Comparison of ENCODE assay signal across 1 cellular context in the genomic region with DNA sequence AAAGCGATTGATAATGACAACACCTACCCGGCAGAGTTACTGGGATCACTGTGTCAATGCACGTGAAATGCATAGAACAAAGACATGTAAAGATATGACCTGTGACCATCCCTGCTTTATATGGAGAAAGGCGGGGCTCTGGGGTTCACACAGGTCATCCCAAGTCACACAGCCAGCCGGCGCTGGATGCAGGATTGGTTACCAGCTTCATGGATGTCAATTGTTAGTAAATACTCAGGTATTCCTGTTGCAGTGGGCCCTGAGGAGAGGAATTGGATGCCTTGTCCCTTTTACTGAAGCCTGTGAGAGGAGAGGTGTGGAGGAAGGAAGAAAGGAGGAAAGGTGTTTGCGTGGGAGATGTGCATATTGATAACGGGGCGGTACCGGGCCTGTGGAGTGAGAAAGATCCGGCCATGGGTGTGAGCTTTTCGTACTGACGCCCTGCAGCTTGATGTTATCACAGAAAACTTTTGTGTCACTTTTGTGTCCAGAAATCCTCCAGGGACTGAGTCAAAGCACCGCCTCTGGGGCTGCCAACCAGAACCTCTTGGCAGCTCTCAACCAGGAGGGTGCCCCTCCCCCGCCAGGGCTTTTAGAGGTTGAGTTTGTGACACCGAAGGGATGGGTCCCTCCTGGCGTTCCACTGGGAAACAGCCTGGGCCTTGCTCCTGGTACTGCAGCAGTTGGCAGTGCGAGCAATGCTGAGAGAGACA.
TF ChIP-seq lines count a peak whose summit lies in the region.

No MANE protein-coding gene starts in this region.

TF ChIP-seq in K562, 482 proteins besides CTCF, POLR2A, EP300 and RAD21 (continued from another document and continues in another):
- no peak for TF ChIP-seq MNT (conservative IDR thresholded peaks at IDR 0.05)
- no peak for TF ChIP-seq BCL6 (CRISPR knock-in tag; IDR thresholded peaks at IDR 0.05)
- TF ChIP-seq EGR1 (conservative IDR thresholded peaks at IDR 0.05), result peak; percentile 37; the same call in 1 of the 2 replicates
- peak; percentile 21; the same call in 1 of the 2 replicates for TF ChIP-seq GATA2 (CRISPR knock-in tag; IDR thresholded peaks at IDR 0.05)
- TF ChIP-seq, protein P1, sequence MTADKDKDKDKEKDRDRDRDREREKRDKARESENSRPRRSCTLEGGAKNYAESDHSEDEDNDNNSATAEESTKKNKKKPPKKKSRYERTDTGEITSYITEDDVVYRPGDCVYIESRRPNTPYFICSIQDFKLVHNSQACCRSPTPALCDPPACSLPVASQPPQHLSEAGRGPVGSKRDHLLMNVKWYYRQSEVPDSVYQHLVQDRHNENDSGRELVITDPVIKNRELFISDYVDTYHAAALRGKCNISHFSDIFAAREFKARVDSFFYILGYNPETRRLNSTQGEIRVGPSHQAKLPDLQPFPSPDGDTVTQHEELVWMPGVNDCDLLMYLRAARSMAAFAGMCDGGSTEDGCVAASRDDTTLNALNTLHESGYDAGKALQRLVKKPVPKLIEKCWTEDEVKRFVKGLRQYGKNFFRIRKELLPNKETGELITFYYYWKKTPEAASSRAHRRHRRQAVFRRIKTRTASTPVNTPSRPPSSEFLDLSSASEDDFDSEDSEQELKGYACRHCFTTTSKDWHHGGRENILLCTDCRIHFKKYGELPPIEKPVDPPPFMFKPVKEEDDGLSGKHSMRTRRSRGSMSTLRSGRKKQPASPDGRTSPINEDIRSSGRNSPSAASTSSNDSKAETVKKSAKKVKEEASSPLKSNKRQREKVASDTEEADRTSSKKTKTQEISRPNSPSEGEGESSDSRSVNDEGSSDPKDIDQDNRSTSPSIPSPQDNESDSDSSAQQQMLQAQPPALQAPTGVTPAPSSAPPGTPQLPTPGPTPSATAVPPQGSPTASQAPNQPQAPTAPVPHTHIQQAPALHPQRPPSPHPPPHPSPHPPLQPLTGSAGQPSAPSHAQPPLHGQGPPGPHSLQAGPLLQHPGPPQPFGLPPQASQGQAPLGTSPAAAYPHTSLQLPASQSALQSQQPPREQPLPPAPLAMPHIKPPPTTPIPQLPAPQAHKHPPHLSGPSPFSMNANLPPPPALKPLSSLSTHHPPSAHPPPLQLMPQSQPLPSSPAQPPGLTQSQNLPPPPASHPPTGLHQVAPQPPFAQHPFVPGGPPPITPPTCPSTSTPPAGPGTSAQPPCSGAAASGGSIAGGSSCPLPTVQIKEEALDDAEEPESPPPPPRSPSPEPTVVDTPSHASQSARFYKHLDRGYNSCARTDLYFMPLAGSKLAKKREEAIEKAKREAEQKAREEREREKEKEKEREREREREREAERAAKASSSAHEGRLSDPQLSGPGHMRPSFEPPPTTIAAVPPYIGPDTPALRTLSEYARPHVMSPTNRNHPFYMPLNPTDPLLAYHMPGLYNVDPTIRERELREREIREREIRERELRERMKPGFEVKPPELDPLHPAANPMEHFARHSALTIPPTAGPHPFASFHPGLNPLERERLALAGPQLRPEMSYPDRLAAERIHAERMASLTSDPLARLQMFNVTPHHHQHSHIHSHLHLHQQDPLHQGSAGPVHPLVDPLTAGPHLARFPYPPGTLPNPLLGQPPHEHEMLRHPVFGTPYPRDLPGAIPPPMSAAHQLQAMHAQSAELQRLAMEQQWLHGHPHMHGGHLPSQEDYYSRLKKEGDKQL (CRISPR knock-in tag; IDR thresholded peaks at IDR 0.05; ENCODE audit: borderline replicate concordance), result no peak
- TF ChIP-seq LEF1 (IDR thresholded peaks at IDR 0.05), result peak; percentile 71; the same call in 1 of the 2 replicates
- no peak for TF ChIP-seq ZNF146 (CRISPR knock-in tag; IDR thresholded peaks at IDR 0.05; ENCODE audit: unreplicated experiment)
- 0 out of 2 replicates have a peak, but pooled peaks have one; percentile 22 for TF ChIP-seq RNF2 (IDR thresholded peaks at IDR 0.05)
- no peak for TF ChIP-seq ELK1 (CRISPR knock-in tag; IDR thresholded peaks at IDR 0.05)
- peak; percentile 93 for TF ChIP-seq ZEB2 (IDR thresholded peaks at IDR 0.05)
- TF ChIP-seq CTBP1 (IDR thresholded peaks at IDR 0.05; ENCODE audit: borderline replicate concordance), result peak; percentile 74; the same call in 1 of the 2 replicates
- TF ChIP-seq U2AF1 (optimal IDR thresholded peaks at IDR 0.05; ENCODE audit: low read depth, low read length), result no peak
- TF ChIP-seq L3MBTL2 (IDR thresholded peaks at IDR 0.05), result peak; percentile 51
- TF ChIP-seq NR2C2 (CRISPR knock-in tag; IDR thresholded peaks at IDR 0.05), result no peak
- TF ChIP-seq NR2C2 (tag; IDR thresholded peaks at IDR 0.05), result peak; percentile 78
- peak in 1 of 2 experiments; percentile 67; a peak in 2 of 4 replicates for TF ChIP-seq HDAC1 (IDR thresholded peaks at IDR 0.05)
- peak; percentile 17; the same call in 1 of the 2 replicates for TF ChIP-seq BHLHE40 (IDR thresholded peaks at IDR 0.05; ENCODE audit: low read length)
- TF ChIP-seq CREM (IDR thresholded peaks at IDR 0.05; ENCODE audit: low read depth), result peak; percentile 58
- peak; percentile 70 for TF ChIP-seq ARID1B (IDR thresholded peaks at IDR 0.05)
- peak; percentile 52; the same call in 1 of the 2 replicates for TF ChIP-seq ZBTB2 (IDR thresholded peaks at IDR 0.05)
- peak; percentile 69; the same call in 1 of the 2 replicates for TF ChIP-seq MTA1 (IDR thresholded peaks at IDR 0.05; ENCODE audit: borderline replicate concordance)
- no peak for TF ChIP-seq POLR3A (IDR thresholded peaks at IDR 0.05; ENCODE audit: borderline replicate concordance, extremely low read depth, insufficient read depth, insufficient read length)
- 0 out of 2 replicates have a peak, but pooled peaks have one; percentile 29 for TF ChIP-seq MTA2 (IDR thresholded peaks at IDR 0.05; ENCODE audit: low read depth)
- TF ChIP-seq NFE2 (IDR thresholded peaks at IDR 0.05; ENCODE audit: low read depth), result no peak
- TF ChIP-seq ARNT (IDR thresholded peaks at IDR 0.05), result no peak; a peak in 1 of 4 replicates
- TF ChIP-seq, protein P2, sequence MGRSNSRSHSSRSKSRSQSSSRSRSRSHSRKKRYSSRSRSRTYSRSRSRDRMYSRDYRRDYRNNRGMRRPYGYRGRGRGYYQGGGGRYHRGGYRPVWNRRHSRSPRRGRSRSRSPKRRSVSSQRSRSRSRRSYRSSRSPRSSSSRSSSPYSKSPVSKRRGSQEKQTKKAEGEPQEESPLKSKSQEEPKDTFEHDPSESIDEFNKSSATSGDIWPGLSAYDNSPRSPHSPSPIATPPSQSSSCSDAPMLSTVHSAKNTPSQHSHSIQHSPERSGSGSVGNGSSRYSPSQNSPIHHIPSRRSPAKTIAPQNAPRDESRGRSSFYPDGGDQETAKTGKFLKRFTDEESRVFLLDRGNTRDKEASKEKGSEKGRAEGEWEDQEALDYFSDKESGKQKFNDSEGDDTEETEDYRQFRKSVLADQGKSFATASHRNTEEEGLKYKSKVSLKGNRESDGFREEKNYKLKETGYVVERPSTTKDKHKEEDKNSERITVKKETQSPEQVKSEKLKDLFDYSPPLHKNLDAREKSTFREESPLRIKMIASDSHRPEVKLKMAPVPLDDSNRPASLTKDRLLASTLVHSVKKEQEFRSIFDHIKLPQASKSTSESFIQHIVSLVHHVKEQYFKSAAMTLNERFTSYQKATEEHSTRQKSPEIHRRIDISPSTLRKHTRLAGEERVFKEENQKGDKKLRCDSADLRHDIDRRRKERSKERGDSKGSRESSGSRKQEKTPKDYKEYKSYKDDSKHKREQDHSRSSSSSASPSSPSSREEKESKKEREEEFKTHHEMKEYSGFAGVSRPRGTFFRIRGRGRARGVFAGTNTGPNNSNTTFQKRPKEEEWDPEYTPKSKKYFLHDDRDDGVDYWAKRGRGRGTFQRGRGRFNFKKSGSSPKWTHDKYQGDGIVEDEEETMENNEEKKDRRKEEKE (IDR thresholded peaks at IDR 0.05; ENCODE audit: borderline replicate concordance in 1 of 2, control insufficient read depth in 1 of 2, low read depth in 2 of 2, low read length in 1 of 2), result no peak
- TF ChIP-seq, protein P3, sequence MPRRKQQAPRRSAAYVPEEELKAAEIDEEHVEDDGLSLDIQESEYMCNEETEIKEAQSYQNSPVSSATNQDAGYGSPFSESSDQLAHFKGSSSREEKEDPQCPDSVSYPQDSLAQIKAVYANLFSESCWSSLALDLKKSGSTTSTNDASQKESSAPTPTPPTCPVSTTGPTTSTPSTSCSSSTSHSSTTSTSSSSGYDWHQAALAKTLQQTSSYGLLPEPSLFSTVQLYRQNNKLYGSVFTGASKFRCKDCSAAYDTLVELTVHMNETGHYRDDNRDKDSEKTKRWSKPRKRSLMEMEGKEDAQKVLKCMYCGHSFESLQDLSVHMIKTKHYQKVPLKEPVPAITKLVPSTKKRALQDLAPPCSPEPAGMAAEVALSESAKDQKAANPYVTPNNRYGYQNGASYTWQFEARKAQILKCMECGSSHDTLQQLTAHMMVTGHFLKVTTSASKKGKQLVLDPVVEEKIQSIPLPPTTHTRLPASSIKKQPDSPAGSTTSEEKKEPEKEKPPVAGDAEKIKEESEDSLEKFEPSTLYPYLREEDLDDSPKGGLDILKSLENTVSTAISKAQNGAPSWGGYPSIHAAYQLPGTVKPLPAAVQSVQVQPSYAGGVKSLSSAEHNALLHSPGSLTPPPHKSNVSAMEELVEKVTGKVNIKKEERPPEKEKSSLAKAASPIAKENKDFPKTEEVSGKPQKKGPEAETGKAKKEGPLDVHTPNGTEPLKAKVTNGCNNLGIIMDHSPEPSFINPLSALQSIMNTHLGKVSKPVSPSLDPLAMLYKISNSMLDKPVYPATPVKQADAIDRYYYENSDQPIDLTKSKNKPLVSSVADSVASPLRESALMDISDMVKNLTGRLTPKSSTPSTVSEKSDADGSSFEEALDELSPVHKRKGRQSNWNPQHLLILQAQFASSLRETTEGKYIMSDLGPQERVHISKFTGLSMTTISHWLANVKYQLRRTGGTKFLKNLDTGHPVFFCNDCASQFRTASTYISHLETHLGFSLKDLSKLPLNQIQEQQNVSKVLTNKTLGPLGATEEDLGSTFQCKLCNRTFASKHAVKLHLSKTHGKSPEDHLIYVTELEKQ (CRISPR knock-in tag; IDR thresholded peaks at IDR 0.05), result no peak
- peak; percentile 43; the same call in 1 of the 2 replicates for TF ChIP-seq NBN (IDR thresholded peaks at IDR 0.05; ENCODE audit: low read depth)
- no peak for TF ChIP-seq COPS2 (conservative IDR thresholded peaks at IDR 0.05)
- TF ChIP-seq, protein P4, sequence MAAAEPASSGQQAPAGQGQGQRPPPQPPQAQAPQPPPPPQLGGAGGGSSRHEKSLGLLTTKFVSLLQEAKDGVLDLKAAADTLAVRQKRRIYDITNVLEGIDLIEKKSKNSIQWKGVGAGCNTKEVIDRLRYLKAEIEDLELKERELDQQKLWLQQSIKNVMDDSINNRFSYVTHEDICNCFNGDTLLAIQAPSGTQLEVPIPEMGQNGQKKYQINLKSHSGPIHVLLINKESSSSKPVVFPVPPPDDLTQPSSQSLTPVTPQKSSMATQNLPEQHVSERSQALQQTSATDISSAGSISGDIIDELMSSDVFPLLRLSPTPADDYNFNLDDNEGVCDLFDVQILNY (CRISPR knock-in tag; IDR thresholded peaks at IDR 0.05), result no peak
- no peak for TF ChIP-seq SMARCB1 (IDR thresholded peaks at IDR 0.05; ENCODE audit: insufficient read length, low read depth)
- no peak; the same call in 1 of the 2 replicates for TF ChIP-seq PHF8 (IDR thresholded peaks at IDR 0.05; ENCODE audit: borderline replicate concordance, low read length)
- no peak for TF ChIP-seq FUS (optimal IDR thresholded peaks at IDR 0.05; ENCODE audit: low read depth, low read length)
- no peak for TF ChIP-seq THAP12 (CRISPR knock-in tag; IDR thresholded peaks at IDR 0.05)
- no peak for TF ChIP-seq SIN3B (IDR thresholded peaks at IDR 0.05; ENCODE audit: low read depth)
- TF ChIP-seq CCNT2 (IDR thresholded peaks at IDR 0.05; ENCODE audit: borderline replicate concordance, extremely low read depth, insufficient read length, low read depth, low read length), result peak; percentile 32
- no peak for TF ChIP-seq PURB (CRISPR knock-in tag; IDR thresholded peaks at IDR 0.05; ENCODE audit: low read depth)
- TF ChIP-seq SMARCA4 (IDR thresholded peaks at IDR 0.05), result peak; percentile 71
- TF ChIP-seq DPF2 (IDR thresholded peaks at IDR 0.05), result peak; percentile 79
